Comparison of ENCODE assay signal across 21 cellular contexts in genomic region chr2:167333245-167333644, GRCh38. TPM values are rescaled to one million over a fixed set of nuclear protein-coding genes. Genes with fewer than 3 reads are reported as not detected.
A peak's percentile ranks its signal among the peaks of the same experiment; 100 is the strongest.
DNase-seq lines count a peak whose midpoint lies in the region; ATAC-seq, FAIRE-seq and TF ChIP-seq lines count a peak whose summit lies in the region.
"Had no signal": no experiment of that assay in that cellular context is flagged by ENCODE, and none has a peak within 500 bp of the region (broad histone marks: within the 10 kb centered on the region; RNA-seq: fewer than 3 reads in every experiment).

No MANE protein-coding gene starts in this region.

- no peak overlapping the region for H4K5ac ChIP-seq in IMR-90 (ENCODE audit: low read depth, low read length)

- no peak overlapping the region for H3K27ac ChIP-seq in IMR-90 (ENCODE audit: insufficient read depth, low read length)
- H3K27ac ChIP-seq in mesodermal cell (ENCODE audit: low read depth, low read length, severe bottlenecking), result peak overlapping the region; percentile 26
- H3K27ac ChIP-seq: parathyroid adenoma, SK-N-MC had no signal

- no peak for FAIRE-seq in frontal cortex (lab: Jason Lieb, UNC)
- FAIRE-seq: G401.6, GM12892, H54, small intestine had no signal

- no peak overlapping the region for H2AK5ac ChIP-seq in IMR-90 (ENCODE audit: low read depth, low read length)

- no peaks in the 10 kb centered on the region for H3K79me1 ChIP-seq in IMR-90 (ENCODE audit: low read depth in 1 of 2, low read length in 2 of 2)

- CTCF ChIA-PET in IMR-90 (lab: Yijun Ruan, JAX), result no interaction called here

- no peak for TF ChIP-seq POLR2A in IMR-90 (IDR thresholded peaks at IDR 0.05; ENCODE audit: low read depth, low read length)

- no peaks in the 10 kb centered on the region for H3K4me1 Mint-ChIP-seq in chondrocyte (ENCODE audit: low read depth)
- H3K4me1 Mint-ChIP-seq: central memory CD8-positive, alpha-beta T cell had no signal

- intact Hi-C loops in IMR-90 (cut with micrococcal nuclease), result no loop called here

- H3K9me3 Mint-ChIP-seq in chondrocyte (ENCODE audit: low read depth), result peaks cover 14% of the 10 kb centered on the region
- H3K9me3 Mint-ChIP-seq: central memory CD8-positive, alpha-beta T cell had no signal

- WGBS in IMR-90 (ENCODE audit: extremely low coverage in 2 of 2, insufficient read length in 1 of 2), 2 experiments, result no CpG with 5 or more reads among the region's 3 CpGs
- 33 to 40% methylated on average over 1 to 2 of the region's 3 CpGs for WGBS in mesodermal cell (ENCODE audit: insufficient coverage in 2 of 2), 2 experiments

- H3K4me3 Mint-ChIP-seq in chondrocyte (ENCODE audit: unreplicated experiment), result no peak overlapping the region
- H3K4me3 Mint-ChIP-seq: central memory CD8-positive, alpha-beta T cell had no signal

- no peaks in the 10 kb centered on the region for H3K36me3 Mint-ChIP-seq in chondrocyte (ENCODE audit: low read depth)

- no peak overlapping the region for H2BK120ac ChIP-seq in IMR-90 (ENCODE audit: low read depth, low read length)

- no peak overlapping the region for H3K27ac Mint-ChIP-seq in chondrocyte (ENCODE audit: unreplicated experiment)

- H2BK15ac ChIP-seq in IMR-90 (ENCODE audit: low read depth, low read length), result no peak overlapping the region

- no peak overlapping the region for H2AFZ ChIP-seq in IMR-90 (replicated peaks; ENCODE audit: low read length, poor library complexity)
- H2AFZ ChIP-seq: parathyroid adenoma had no signal

- no peak for ATAC-seq in IMR-90 (ENCODE audit: low read depth)
- ATAC-seq in HG02623 (IDR thresholded peaks at IDR 0.05; ENCODE audit: unreplicated experiment), result no peak

- no peak overlapping the region for H2BK5ac ChIP-seq in IMR-90 (ENCODE audit: low read depth, low read length, poor library complexity, severe bottlenecking)

- dilution Hi-C loops in IMR-90 (cut with HindIII; ENCODE audit: low sequenced_read_pairs, unreplicated experiment), result no loop called here

- no peak overlapping the region for H3K9ac ChIP-seq in IMR-90 (ENCODE audit: low read depth, low read length)
- H3K9ac ChIP-seq: parathyroid adenoma had no signal

- H3K4me3 ChIP-seq in IMR-90 (ENCODE audit: insufficient read depth, low read depth, low read length) (no peak overlapping the region), mesodermal cell (ENCODE audit: extremely low read depth, insufficient read depth, low read length, poor library complexity, severe bottlenecking) (no peak overlapping the region)
- H3K4me3 ChIP-seq: SK-N-MC had no signal

- 0 out of 2 replicates have a peak, but pooled peaks cover 3% of the 10 kb centered on the region for H3K9me1 ChIP-seq in IMR-90 (ENCODE audit: insufficient read depth, low read length)

- no peaks in the 10 kb centered on the region; the same call in 1 of the 2 replicates for H3K9me3 ChIP-seq in IMR-90 (ENCODE audit: control insufficient read depth, insufficient read depth, low read length)
- no peaks in the 10 kb centered on the region for H3K9me3 ChIP-seq in mesodermal cell (ENCODE audit: control insufficient read depth, low read length)

- no peak overlapping the region for H4K91ac ChIP-seq in IMR-90 (ENCODE audit: insufficient read depth, low read depth, low read length)

- no peak overlapping the region for H2BK20ac ChIP-seq in IMR-90 (ENCODE audit: low read depth, low read length)

- no peak overlapping the region for H3K18ac ChIP-seq in IMR-90 (ENCODE audit: low read depth, low read length)

- POLR2A ChIA-PET in IMR-90 (lab: Charles Lee; ENCODE audit: unreplicated experiment), result no interaction called here

- H4K20me1 ChIP-seq in IMR-90 (ENCODE audit: insufficient read depth, low read length), result no peaks in the 10 kb centered on the region

- DNase-seq in ELR (ENCODE audit: low read depth) (peak; percentile 8), IMR-90 (peak; percentile 2), chondrocyte (ENCODE audit: low spot score) (no peak), frontal cortex (ENCODE audit: low spot score in 2 of 2) (no peak), amygdala (lab: John Stamatoyannopoulos, UW) (no peak)
- no peak for DNase-seq in effector CD4-positive, alpha-beta T cell
- DNase-seq: activated CD4-positive, alpha-beta T cell treated with anti-CD3 and anti-CD28 coated beads for 48 hours; activated CD8-positive, alpha-beta memory T cell treated with anti-CD3 and anti-CD28 coated beads, Interleukin-2, amount 50 U/mL, for 4 hours; activated effector memory CD4-positive, alpha-beta T cell treated with anti-CD3 and anti-CD28 coated beads, Interleukin-2, amount 50 U/mL, for 16 hours; foreskin melanocyte; NCI-H2029; small intestine; T1000 had no signal

- BruUV-seq in IMR-90 (replicated peaks; lab: Mats Ljungman, UMichigan), result no TSS peak

- no peaks in the 10 kb centered on the region for H3K36me3 ChIP-seq in IMR-90 (ENCODE audit: control insufficient read depth, insufficient read depth, low read length)
- H3K36me3 ChIP-seq in mesodermal cell (ENCODE audit: control insufficient read depth, insufficient read depth, low read length), result no peaks in the 10 kb centered on the region

- H3K14ac ChIP-seq in IMR-90 (replicated peaks; ENCODE audit: low read depth, low read length), result no peak overlapping the region

- H3K56ac ChIP-seq in IMR-90 (ENCODE audit: extremely low read depth, insufficient read depth, low read length), result no peak overlapping the region

- H3K27me3 ChIP-seq in IMR-90 (ENCODE audit: control insufficient read depth, insufficient read depth, low read length), result no peaks in the 10 kb centered on the region

- TF ChIP-seq CTCF in IMR-90 (conservative IDR thresholded peaks at IDR 0.05; ENCODE audit: low read depth, low read length) (no peak), chondrocyte (IDR thresholded peaks at IDR 0.05) (peak; percentile 20)

- in situ Hi-C loops in IMR-90 (cut with MboI; ENCODE audit: low sequenced_read_pairs), result no loop called here

- no peak overlapping the region for H2AK9ac ChIP-seq in IMR-90 (replicated peaks; ENCODE audit: low read depth, low read length, poor library complexity)

- no peak overlapping the region for H3K23ac ChIP-seq in IMR-90 (ENCODE audit: low read depth, low read length)

- no peak overlapping the region for H4K8ac ChIP-seq in IMR-90 (ENCODE audit: low read depth in 2 of 2, low read length in 2 of 2)

- no peak overlapping the region for H3K4ac ChIP-seq in IMR-90 (ENCODE audit: low read depth, low read length)

- no peaks in the 10 kb centered on the region for H3K27me3 Mint-ChIP-seq in chondrocyte (ENCODE audit: low read depth)
- H3K27me3 Mint-ChIP-seq: central memory CD8-positive, alpha-beta T cell had no signal

- TF ChIP-seq RAD21 in IMR-90 (IDR thresholded peaks at IDR 0.05; ENCODE audit: low read length), result no peak

- H3K4me2 ChIP-seq in IMR-90 (ENCODE audit: low read depth, low read length), result no peak overlapping the region

- no peaks in the 10 kb centered on the region for H3K4me1 ChIP-seq in IMR-90 (ENCODE audit: control insufficient read depth, insufficient read depth, low read length)
- peaks cover 34% of the 10 kb centered on the region for H3K4me1 ChIP-seq in mesodermal cell (ENCODE audit: control insufficient read depth, insufficient read depth, low read length, poor library complexity, severe bottlenecking)
- H3K4me1 ChIP-seq: parathyroid adenoma had no signal

TF ChIP-seq in IMR-90, 13 proteins besides CTCF, POLR2A, EP300 and RAD21:
- TF ChIP-seq CEBPB (IDR thresholded peaks at IDR 0.05; ENCODE audit: low read depth, low read length), result no peak
- TF ChIP-seq, protein P1, sequence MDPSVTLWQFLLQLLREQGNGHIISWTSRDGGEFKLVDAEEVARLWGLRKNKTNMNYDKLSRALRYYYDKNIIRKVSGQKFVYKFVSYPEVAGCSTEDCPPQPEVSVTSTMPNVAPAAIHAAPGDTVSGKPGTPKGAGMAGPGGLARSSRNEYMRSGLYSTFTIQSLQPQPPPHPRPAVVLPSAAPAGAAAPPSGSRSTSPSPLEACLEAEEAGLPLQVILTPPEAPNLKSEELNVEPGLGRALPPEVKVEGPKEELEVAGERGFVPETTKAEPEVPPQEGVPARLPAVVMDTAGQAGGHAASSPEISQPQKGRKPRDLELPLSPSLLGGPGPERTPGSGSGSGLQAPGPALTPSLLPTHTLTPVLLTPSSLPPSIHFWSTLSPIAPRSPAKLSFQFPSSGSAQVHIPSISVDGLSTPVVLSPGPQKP (IDR thresholded peaks at IDR 0.05; ENCODE audit: borderline replicate concordance, low read depth, low read length), result no peak
- TF ChIP-seq CHD1 (IDR thresholded peaks at IDR 0.05; ENCODE audit: low read depth, low read length), result no peak
- no peak for TF ChIP-seq MAZ (IDR thresholded peaks at IDR 0.05; ENCODE audit: borderline replicate concordance, low read depth, low read length)
- no peak for TF ChIP-seq FOS (IDR thresholded peaks at IDR 0.05; ENCODE audit: low read depth, low read length)
- no peak for TF ChIP-seq BHLHE40 (IDR thresholded peaks at IDR 0.05; ENCODE audit: low read depth, low read length)
- no peak for TF ChIP-seq NFE2L2 (IDR thresholded peaks at IDR 0.05; ENCODE audit: low read depth, low read length)

RNA-seq across cellular contexts. Expression of gene B3GALT1, which starts 40.4 kb away (rescaled TPM):
- total RNA-seq in IMR-90 (2012; rRNA removed) (0.83 and 0.90 TPM in 2 replicates), chondrocyte (1.3 to 2.0 TPM (median 1.4 TPM) in 3 replicates), frontal cortex (54.2 TPM)
- 0.19 and 0.24 TPM in 2 replicates for polyA plus RNA-seq in IMR-90 (2012; rRNA removed)
- 0.03 and 0.08 TPM in 2 replicates for polyA plus RNA-seq in IMR-90 (2012; cell fraction: cytosol; rRNA removed)
- polyA plus RNA-seq in IMR-90 (2012; cell fraction: nucleus; rRNA removed; ENCODE audit: low replicate concordance), result 0.02 and 0.31 TPM in 2 replicates
- 9.1 TPM for polyA plus RNA-seq in mesodermal cell (2013, experiment 1 of 2)
- 9.5 TPM for polyA plus RNA-seq in mesodermal cell (2013, experiment 2 of 2)

Comparison
In these comparisons a context has a peak if more than half of its experiments do, and no peak if none do; other contexts are left out.
1. DNase-seq: peak in ELR (single experiment) and IMR-90 (single experiment); none in chondrocyte (single experiment), effector CD4-positive, alpha-beta T cell (single experiment), frontal cortex (0 of 2) and amygdala (0 of 56).
2. RNA of gene B3GALT1, which starts 40.4 kb away (total RNA-seq): 54.2 TPM in frontal cortex (single experiment); 1.3 to 2.0 TPM in chondrocyte and 0.83 to 0.90 TPM in IMR-90; every median in the first group is over 10 times any median in the second.